In genomic region chr17:13540546-13540945, GRCh38 we compare ENCODE assay signal across 21 cellular contexts.
A peak's percentile ranks its signal among the peaks of the same experiment; 100 is the strongest.
DNase-seq lines count a peak whose midpoint lies in the region; ATAC-seq lines count a peak whose summit lies in the region.
"Had no signal": no experiment of that assay in that cellular context is flagged by ENCODE, and none has a peak within 500 bp of the region (broad histone marks: within the 10 kb centered on the region; RNA-seq: fewer than 3 reads in every experiment).

No MANE protein-coding gene starts in this region.

- peak overlapping the region; percentile 32 for H3K27ac ChIP-seq in epithelial cell of prostate
- H3K27ac ChIP-seq: HL-60 had no signal

- ATAC-seq in HG03432 (IDR thresholded peaks at IDR 0.05; ENCODE audit: unreplicated experiment) (no peak), GM21367 (IDR thresholded peaks at IDR 0.05; ENCODE audit: unreplicated experiment) (no peak)

- peak; percentile 34 for DNase-seq in Daoy (ENCODE audit: low read depth)
- peak; percentile 73 for DNase-seq in RPMI7951 (ENCODE audit: low read depth)
- no peak for DNase-seq in epithelial cell of prostate (ENCODE audit: low read depth, low spot score)
- DNase-seq in renal cortical epithelial cell (ENCODE audit: low read depth), result peak; percentile 23
- no peak for DNase-seq in activated CD8-positive, alpha-beta memory T cell treated with anti-CD3 and anti-CD28 coated beads for 24 hours
- DNase-seq in COLO829 (ENCODE audit: low spot score), result no peak
- DNase-seq: activated CD4-positive, alpha-beta T cell treated with anti-CD3 and anti-CD28 coated beads, Interleukin-2, amount 10 ng/mL, durations not matched to agents 24 days and 14 days; activated naive CD8-positive, alpha-beta T cell treated with anti-CD3 and anti-CD28 coated beads, Interleukin-2, amount 10 ng/mL, durations not matched to agents 7 days and 5 days; Calu3; caudate nucleus; erythroblast; kidney; mesendoderm; NCI-H1694; nephron progenitor cell; SHP77; small intestine; stimulated activated CD4-positive, alpha-beta T cell treated with anti-CD3 and anti-CD28 coated beads, Interleukin-4, amount 100 ng/mL, for 4 hours had no signal

Comparison
In these comparisons a context has a peak if more than half of its experiments do, and no peak if none do; other contexts are left out.
1. DNase-seq: peak in Daoy (single experiment), RPMI7951 (single experiment) and renal cortical epithelial cell (single experiment); none in epithelial cell of prostate (single experiment), activated CD8-positive, alpha-beta memory T cell treated with anti-CD3 and anti-CD28 coated beads for 24 hours (single experiment) and COLO829 (single experiment).